28 cellular contexts compared by ENCODE assay signal in the genomic region with DNA sequence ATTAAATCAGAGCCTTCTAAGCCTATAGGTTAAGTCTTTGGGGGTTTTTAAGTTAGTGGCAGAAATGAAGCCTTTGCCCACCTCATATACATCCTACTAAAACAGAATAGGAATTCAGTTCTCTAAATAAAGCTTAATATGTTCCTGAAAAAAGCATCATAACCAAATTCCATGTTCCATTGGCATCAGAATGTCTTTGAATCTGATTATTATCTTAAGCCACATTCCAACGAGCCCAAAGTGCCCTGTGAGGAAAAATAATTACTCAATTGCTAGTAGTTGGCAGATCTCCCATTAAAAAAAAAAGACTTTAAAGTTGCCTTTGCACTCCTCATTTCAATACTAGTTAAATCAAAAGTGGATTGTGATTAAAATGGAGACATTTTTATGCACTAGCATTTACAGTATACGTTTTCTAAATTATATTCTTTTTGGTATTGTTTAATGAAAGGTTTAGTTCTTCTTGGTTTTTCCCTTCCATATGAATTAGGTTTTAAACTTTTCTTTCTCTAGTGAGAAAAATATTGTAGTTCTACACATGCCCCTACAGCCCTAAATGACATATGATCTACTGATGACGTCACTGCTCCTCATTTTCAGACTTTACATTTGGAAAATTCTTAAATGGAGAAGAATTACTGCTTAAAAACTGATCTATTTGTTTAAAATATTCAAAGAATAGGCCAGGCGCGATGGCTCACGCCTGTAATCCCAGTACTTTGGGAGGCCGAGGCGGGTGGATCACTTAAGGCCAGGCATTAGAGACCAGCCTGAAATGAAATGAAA. TPM values are rescaled to one million over a fixed set of nuclear protein-coding genes. Genes with fewer than 3 reads are reported as not detected.
DNase-seq lines count a peak whose midpoint lies in the region; ATAC-seq, FAIRE-seq and TF ChIP-seq lines count a peak whose summit lies in the region.
"Had no signal": no experiment of that assay in that cellular context is flagged by ENCODE, and none has a peak within 500 bp of the region (broad histone marks: within the 10 kb centered on the region; RNA-seq: fewer than 3 reads in every experiment).

No MANE protein-coding gene starts in this region.

- FAIRE-seq in endometrium (lab: Jason Lieb, UNC) = peak; percentile 70
- FAIRE-seq: GM19239 had no signal

- H3K4me3 Mint-ChIP-seq in osteocyte (ENCODE audit: unreplicated experiment) = no peak overlapping the region
- H3K4me3 Mint-ChIP-seq: activated T-cell treated with anti-CD3 and anti-CD28 coated beads, Interleukin-2, amount 50 U/mL, for 24 hours; CD4-positive, alpha-beta T cell; dendritic cell treated with granulocyte-macrophage colony-stimulating factor and Interleukin-4, amounts not matched to agents 40 ng/mL and 50 ng/mL, for 4 days; naive thymus-derived CD8-positive, alpha-beta T cell; T-helper 17 cell had no signal

- peaks cover 41% of the 10 kb centered on the region for H3K4me1 Mint-ChIP-seq in osteocyte (ENCODE audit: unreplicated experiment)
- H3K4me1 Mint-ChIP-seq: naive thymus-derived CD8-positive, alpha-beta T cell; T-helper 17 cell had no signal

- H3K27ac Mint-ChIP-seq in osteocyte (ENCODE audit: unreplicated experiment) = peak overlapping the region; percentile 82
- H3K27ac Mint-ChIP-seq: activated T-cell treated with anti-CD3 and anti-CD28 coated beads, Interleukin-2, amount 50 U/mL, for 24 hours; CD4-positive, alpha-beta T cell; dendritic cell treated with granulocyte-macrophage colony-stimulating factor and Interleukin-4, amounts not matched to agents 40 ng/mL and 50 ng/mL, for 4 days; naive thymus-derived CD8-positive, alpha-beta T cell; T-helper 17 cell had no signal

- no peaks in the 10 kb centered on the region for H3K36me3 Mint-ChIP-seq in osteocyte (ENCODE audit: unreplicated experiment)
- H3K36me3 Mint-ChIP-seq: naive thymus-derived CD8-positive, alpha-beta T cell had no signal

- intact Hi-C loops in head of caudate nucleus (cut with DNase I) = no loop called here

- H3K27me3 Mint-ChIP-seq in osteocyte (ENCODE audit: unreplicated experiment) = no peaks in the 10 kb centered on the region
- H3K27me3 Mint-ChIP-seq: dendritic cell treated with granulocyte-macrophage colony-stimulating factor and Interleukin-4, amounts not matched to agents 40 ng/mL and 50 ng/mL, for 4 days had no signal

- ATAC-seq in HG02884 (IDR thresholded peaks at IDR 0.05; ENCODE audit: unreplicated experiment) = no peak
- ATAC-seq: foreskin keratinocyte; left ventricle myocardium superior; naive thymus-derived CD8-positive, alpha-beta T cell; T-helper 17 cell had no signal

- peak; percentile 18 for DNase-seq in GM03348 (ENCODE audit: low spot score)
- DNase-seq in NCI-H69 (lab: John Stamatoyannopoulos, UW) = peak; percentile 4
- no peak for DNase-seq in osteocyte (ENCODE audit: extremely low spot score, unreplicated experiment)
- no peak for DNase-seq in DMS79 treated with DMSO at 0.1 percent for 48 hours (lab: John Stamatoyannopoulos, UW)
- no peak for DNase-seq in head of caudate nucleus
- DNase-seq: activated CD8-positive, alpha-beta memory T cell treated with anti-CD3 and anti-CD28 coated beads for 24 hours; activated naive CD4-positive, alpha-beta T cell; activated T-cell treated with anti-CD3 and anti-CD28 coated beads, Interleukin-2, amount 50 U/mL, for 24 hours; adrenal gland; CD4-positive, alpha-beta T cell; foreskin keratinocyte; KBM-7; left ventricle myocardium superior; MV-4-11; naive thymus-derived CD8-positive, alpha-beta T cell; NCI-H2171 treated with DMSO at 0.1 percent for 48 hours; NCI-H748 treated with DMSO at 0.1 percent for 48 hours; occipital lobe; stimulated activated CD4-positive, alpha-beta T cell treated with anti-CD3 and anti-CD28 coated beads, Interleukin-4, amount 100 ng/mL, for 4 hours; stimulated activated naive CD4-positive, alpha-beta T cell treated with Interleukin-2 at 50 U/mL for 16 hours; T-helper 17 cell; uterus had no signal

- H3K9me3 Mint-ChIP-seq in osteocyte (ENCODE audit: unreplicated experiment) = peaks cover 8% of the 10 kb centered on the region
- H3K9me3 Mint-ChIP-seq: activated T-cell treated with anti-CD3 and anti-CD28 coated beads, Interleukin-2, amount 50 U/mL, for 24 hours; CD4-positive, alpha-beta T cell; dendritic cell treated with granulocyte-macrophage colony-stimulating factor and Interleukin-4, amounts not matched to agents 40 ng/mL and 50 ng/mL, for 4 days; naive thymus-derived CD8-positive, alpha-beta T cell had no signal

- no peak for TF ChIP-seq CTCF in osteocyte (IDR thresholded peaks at IDR 0.05)

RNA-seq across cellular contexts. Expression of a gene that starts 54.3 kb away (rescaled TPM):
- total RNA-seq in osteocyte = 0.19 TPM in 1 of 2 replicates, not detected in the other
- total RNA-seq: cardiac septum; CD4-positive, alpha-beta T cell; foreskin keratinocyte; left ventricle myocardium superior; naive thymus-derived CD8-positive, alpha-beta T cell; RPMI7951; T-helper 17 cell had no signal

Comparison
In these comparisons a context has a peak if more than half of its experiments do, and no peak if none do; other contexts are left out.
1. DNase-seq: peak in GM03348 (single experiment) and NCI-H69 (single experiment); none in osteocyte (single experiment), DMS79 treated with DMSO at 0.1 percent for 48 hours (single experiment) and head of caudate nucleus (0 of 42).